In the genomic region with DNA sequence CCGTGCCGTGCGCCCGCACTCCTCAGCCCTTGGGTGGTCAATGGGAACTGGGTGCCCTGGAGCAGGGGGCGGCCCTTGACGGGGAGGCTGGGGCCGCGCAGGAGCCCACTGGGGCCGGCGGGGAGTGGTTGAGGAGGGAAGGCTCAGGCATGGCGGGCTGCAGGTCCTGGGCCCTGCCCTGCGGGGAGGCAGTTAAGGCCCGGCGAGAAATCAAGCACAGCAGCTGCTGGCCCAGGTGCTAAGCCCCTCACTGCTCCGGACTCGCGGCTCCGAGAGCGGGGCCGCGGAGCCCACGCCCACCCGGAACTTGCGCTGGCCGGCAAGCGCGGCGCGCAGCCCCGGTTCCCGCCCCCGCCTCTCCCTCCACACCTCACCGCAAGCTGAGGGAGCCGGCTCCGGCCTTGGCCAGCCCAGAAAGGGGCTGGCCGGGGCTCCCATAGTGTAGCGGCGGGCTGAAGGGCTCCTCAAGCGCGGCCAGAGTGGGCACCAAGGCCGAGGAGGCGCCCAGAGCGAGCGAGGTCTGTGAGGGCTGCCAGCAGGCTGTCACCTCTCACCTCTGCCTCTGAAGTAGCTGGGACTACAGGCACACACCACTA, we compare ENCODE assay signal across 10 cellular contexts. TPM values are rescaled to one million over a fixed set of nuclear protein-coding genes. Genes with fewer than 3 reads are reported as not detected.
DNase-seq lines count a peak whose midpoint lies in the region; ATAC-seq, FAIRE-seq and TF ChIP-seq lines count a peak whose summit lies in the region.
"Had no signal": no experiment of that assay in that cellular context is flagged by ENCODE, and none has a peak within 500 bp of the region (broad histone marks: within the 10 kb centered on the region; RNA-seq: fewer than 3 reads in every experiment).

No MANE protein-coding gene starts in this region.

- H3K4me1 ChIP-seq in gastrocnemius medialis, result peaks cover 0 to 3% of the 10 kb centered on the region in 2 donors

- no peaks in the 10 kb centered on the region for H3K36me3 ChIP-seq in gastrocnemius medialis

- POLR2A ChIA-PET in activated B cell treated with CpG ODN at 0.5 μM for 24 hours (lab: Charles Lee), result interaction anchor here (1.4 kb wide), 1 partner anchor 54 kb away, joined by 4 read pairs; no protein-coding TSS in a partner anchor

- in situ Hi-C loops in gastrocnemius medialis (cut with MboI; ENCODE audit: low sequenced_read_pairs in 4 of 4), result no loop called here

- TF ChIP-seq CTCF in activated B cell treated with CpG ODN at 0.5 μM for 24 hours (IDR thresholded peaks at IDR 0.05) (no peak), foreskin fibroblast (IDR thresholded peaks at IDR 0.05; ENCODE audit: low read depth, low read length) (no peak), gastrocnemius medialis (IDR thresholded peaks at IDR 0.05 in 4 of 5, conservative IDR thresholded peaks at IDR 0.05 in 1 of 5) (no peak)

- TF ChIP-seq POLR2A in gastrocnemius medialis (IDR thresholded peaks at IDR 0.05) (no peak), GM12892 (IDR thresholded peaks at IDR 0.05; ENCODE audit: low read depth, low read length) (no peak)

- no peaks in the 10 kb centered on the region for H3K9me3 Mint-ChIP-seq in activated B cell treated with CpG ODN at 0.5 μM for 24 hours

- peaks cover 10% of the 10 kb centered on the region for H3K4me1 Mint-ChIP-seq in activated B cell treated with CpG ODN at 0.5 μM for 24 hours

- no peak overlapping the region for H3K27ac Mint-ChIP-seq in activated B cell treated with CpG ODN at 0.5 μM for 24 hours

- no peaks in the 10 kb centered on the region for H3K36me3 Mint-ChIP-seq in activated B cell treated with CpG ODN at 0.5 μM for 24 hours (ENCODE audit: low read depth)

- intact Hi-C loops in activated B cell treated with CpG ODN at 0.5 μM for 24 hours (cut with micrococcal nuclease), result no loop called here
- intact Hi-C loops in gastrocnemius medialis (cut with DNase I; ENCODE audit: low total_unique reads), result no loop called here

- H3K9me3 ChIP-seq in gastrocnemius medialis, result no peaks in the 10 kb centered on the region

- peak; percentile 18 for DNase-seq in COLO668 (lab: John Stamatoyannopoulos, UW; ENCODE audit: unreplicated experiment)
- DNase-seq in activated B cell treated with CpG ODN at 0.5 μM for 24 hours, result no peak
- no peak for DNase-seq in foreskin fibroblast
- no peak for DNase-seq in gastrocnemius medialis
- no peak for DNase-seq in NCI-H446 treated with DMSO at 0.1 percent for 48 hours (lab: John Stamatoyannopoulos, UW)
- DNase-seq in GM12892 (ENCODE audit: insufficient read length), result no peak
- DNase-seq in glomerular visceral epithelial cell (ENCODE audit: extremely low spot score), result no peak
- DNase-seq: NCI-H2029 had no signal

- FAIRE-seq in GM12892 (lab: Jason Lieb, UNC), result no peak
- FAIRE-seq: frontal cortex had no signal

- CTCF ChIA-PET in activated B cell treated with CpG ODN at 0.5 μM for 24 hours (lab: Charles Lee), result interaction anchor here (1.0 to 1.6 kb wide), 4 partner anchors 15 to 315 kb away, joined by 3 to 10 read pairs (median 4); no protein-coding TSS in a partner anchor

- H3K4me3 ChIP-seq in foreskin fibroblast (ENCODE audit: low read depth in 1 of 2, low read length in 2 of 2), result peak overlapping the region; percentile 26 to 28
- H3K4me3 ChIP-seq in gastrocnemius medialis, result peak overlapping the region; percentile 10 to 50 (median 32)

- H3K27ac ChIP-seq in gastrocnemius medialis, result no peak overlapping the region

- H3K27me3 ChIP-seq in gastrocnemius medialis, result peaks cover 0 to 6% (median 0%) of the 10 kb centered on the region in 3 donors

- peak overlapping the region; percentile 28 for H3K4me3 Mint-ChIP-seq in activated B cell treated with CpG ODN at 0.5 μM for 24 hours

- peaks cover 41% of the 10 kb centered on the region for H3K27me3 Mint-ChIP-seq in activated B cell treated with CpG ODN at 0.5 μM for 24 hours

- ATAC-seq in activated B cell treated with CpG ODN at 0.5 μM for 24 hours (ENCODE audit: low read depth) (no peak), gastrocnemius medialis (no peak), HG02981 (IDR thresholded peaks at IDR 0.05; ENCODE audit: unreplicated experiment) (no peak)

RNA-seq across cellular contexts. Expression of a gene that starts 7.8 kb away (rescaled TPM):
- total RNA-seq in activated B cell treated with CpG ODN at 0.5 μM for 24 hours, result not detected in 2 replicates
- total RNA-seq in gastrocnemius medialis, result under 1 TPM in 1 of 4 donors, not detected in 3; 0.42 TPM
- not detected for polyA plus RNA-seq in GM12892 (2012; ENCODE audit: missing spikeins)
- total RNA-seq: frontal cortex had no signal

RNA-seq across cellular contexts. Expression of a gene that starts 53.2 kb away (rescaled TPM):
- total RNA-seq in activated B cell treated with CpG ODN at 0.5 μM for 24 hours, result 9.8 and 12.8 TPM in 2 replicates
- total RNA-seq in gastrocnemius medialis, result 1 to 10 TPM; 1.1 to 3.9 (median 2.5) TPM
- polyA plus RNA-seq in GM12892 (2012; ENCODE audit: missing spikeins), result 1.0 TPM
